Comparison of ENCODE assay signal across 1 cellular context in the genomic region with DNA sequence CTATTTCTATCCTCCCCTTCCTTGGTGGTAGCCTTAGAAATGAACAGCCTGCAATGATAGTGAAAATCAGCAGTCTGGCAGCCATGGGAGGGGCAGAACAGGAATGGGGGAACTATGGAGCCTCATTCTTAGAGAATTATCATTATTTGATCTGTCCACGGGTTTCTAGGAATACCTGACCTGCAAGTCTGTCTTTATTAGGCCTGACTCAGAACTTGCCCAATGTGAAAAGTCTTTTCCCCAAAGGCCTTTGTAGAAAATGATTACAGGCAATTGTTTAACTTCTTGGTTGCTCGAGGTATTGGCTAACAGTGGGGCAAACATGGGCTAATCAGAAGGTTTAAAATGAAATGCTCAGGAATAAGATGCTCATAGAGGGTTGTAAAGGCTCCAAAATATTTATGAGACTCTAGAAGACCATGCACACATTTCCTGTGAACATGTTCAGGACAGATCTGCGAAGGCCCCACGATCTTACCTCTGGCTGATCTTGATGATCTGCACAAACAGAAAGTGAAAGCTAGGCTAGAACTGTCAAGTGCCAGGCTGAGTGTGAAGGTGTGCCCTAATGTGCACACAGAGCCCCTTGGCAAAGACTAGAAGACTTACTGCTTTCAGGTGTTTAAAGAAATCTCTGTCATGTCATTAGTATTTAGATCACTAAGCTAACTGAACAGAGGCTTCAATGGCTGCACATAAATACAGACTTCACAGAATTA.
TF ChIP-seq lines count a peak whose summit lies in the region.

No MANE protein-coding gene starts in this region.

TF ChIP-seq in K562, 482 proteins besides CTCF, POLR2A, EP300 and RAD21:
- TF ChIP-seq TAF7 (tag; IDR thresholded peaks at IDR 0.05) = no peak
- no peak for TF ChIP-seq ZNF23 (CRISPR knock-in tag; IDR thresholded peaks at IDR 0.05)
- no peak for TF ChIP-seq DIDO1 (tag; IDR thresholded peaks at IDR 0.05; ENCODE audit: low read depth)
- no peak for TF ChIP-seq RBM39 (optimal IDR thresholded peaks at IDR 0.05; ENCODE audit: low read depth, low read length)
- TF ChIP-seq ZNF785 (CRISPR knock-in tag; IDR thresholded peaks at IDR 0.05) = no peak
- TF ChIP-seq ZNF668 (CRISPR knock-in tag; IDR thresholded peaks at IDR 0.05) = no peak
- TF ChIP-seq MEF2D (tag; conservative IDR thresholded peaks at IDR 0.05; ENCODE audit: low read depth) = no peak
- no peak for TF ChIP-seq ESRRA (IDR thresholded peaks at IDR 0.05; ENCODE audit: borderline replicate concordance, low read depth)
- no peak for TF ChIP-seq TAF1 (IDR thresholded peaks at IDR 0.05; ENCODE audit: control insufficient read depth, extremely low read depth, insufficient read depth, low read length, severe bottlenecking)
- no peak for TF ChIP-seq FUS (optimal IDR thresholded peaks at IDR 0.05; ENCODE audit: low read depth, low read length)
- TF ChIP-seq, protein P1, sequence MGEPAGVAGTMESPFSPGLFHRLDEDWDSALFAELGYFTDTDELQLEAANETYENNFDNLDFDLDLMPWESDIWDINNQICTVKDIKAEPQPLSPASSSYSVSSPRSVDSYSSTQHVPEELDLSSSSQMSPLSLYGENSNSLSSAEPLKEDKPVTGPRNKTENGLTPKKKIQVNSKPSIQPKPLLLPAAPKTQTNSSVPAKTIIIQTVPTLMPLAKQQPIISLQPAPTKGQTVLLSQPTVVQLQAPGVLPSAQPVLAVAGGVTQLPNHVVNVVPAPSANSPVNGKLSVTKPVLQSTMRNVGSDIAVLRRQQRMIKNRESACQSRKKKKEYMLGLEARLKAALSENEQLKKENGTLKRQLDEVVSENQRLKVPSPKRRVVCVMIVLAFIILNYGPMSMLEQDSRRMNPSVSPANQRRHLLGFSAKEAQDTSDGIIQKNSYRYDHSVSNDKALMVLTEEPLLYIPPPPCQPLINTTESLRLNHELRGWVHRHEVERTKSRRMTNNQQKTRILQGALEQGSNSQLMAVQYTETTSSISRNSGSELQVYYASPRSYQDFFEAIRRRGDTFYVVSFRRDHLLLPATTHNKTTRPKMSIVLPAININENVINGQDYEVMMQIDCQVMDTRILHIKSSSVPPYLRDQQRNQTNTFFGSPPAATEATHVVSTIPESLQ (CRISPR knock-in tag; IDR thresholded peaks at IDR 0.05) = no peak
- TF ChIP-seq, protein P2, sequence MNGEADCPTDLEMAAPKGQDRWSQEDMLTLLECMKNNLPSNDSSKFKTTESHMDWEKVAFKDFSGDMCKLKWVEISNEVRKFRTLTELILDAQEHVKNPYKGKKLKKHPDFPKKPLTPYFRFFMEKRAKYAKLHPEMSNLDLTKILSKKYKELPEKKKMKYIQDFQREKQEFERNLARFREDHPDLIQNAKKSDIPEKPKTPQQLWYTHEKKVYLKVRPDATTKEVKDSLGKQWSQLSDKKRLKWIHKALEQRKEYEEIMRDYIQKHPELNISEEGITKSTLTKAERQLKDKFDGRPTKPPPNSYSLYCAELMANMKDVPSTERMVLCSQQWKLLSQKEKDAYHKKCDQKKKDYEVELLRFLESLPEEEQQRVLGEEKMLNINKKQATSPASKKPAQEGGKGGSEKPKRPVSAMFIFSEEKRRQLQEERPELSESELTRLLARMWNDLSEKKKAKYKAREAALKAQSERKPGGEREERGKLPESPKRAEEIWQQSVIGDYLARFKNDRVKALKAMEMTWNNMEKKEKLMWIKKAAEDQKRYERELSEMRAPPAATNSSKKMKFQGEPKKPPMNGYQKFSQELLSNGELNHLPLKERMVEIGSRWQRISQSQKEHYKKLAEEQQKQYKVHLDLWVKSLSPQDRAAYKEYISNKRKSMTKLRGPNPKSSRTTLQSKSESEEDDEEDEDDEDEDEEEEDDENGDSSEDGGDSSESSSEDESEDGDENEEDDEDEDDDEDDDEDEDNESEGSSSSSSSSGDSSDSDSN (IDR thresholded peaks at IDR 0.05; ENCODE audit: borderline replicate concordance in 1 of 2, low read depth in 2 of 2, low read length in 2 of 2) = no peak
- no peak for TF ChIP-seq POU5F1 (IDR thresholded peaks at IDR 0.05; ENCODE audit: borderline replicate concordance, low read depth, low read length, partially characterized antibody)
- TF ChIP-seq NFRKB (IDR thresholded peaks at IDR 0.05; ENCODE audit: low read depth) = no peak
- TF ChIP-seq TCF3 (CRISPR knock-in tag; IDR thresholded peaks at IDR 0.05) = no peak
- TF ChIP-seq ZNF699 (CRISPR knock-in tag; IDR thresholded peaks at IDR 0.05; ENCODE audit: insufficient replicate concordance) = no peak
- TF ChIP-seq SAP30 (IDR thresholded peaks at IDR 0.05; ENCODE audit: borderline replicate concordance, insufficient read depth, low read depth, low read length, poor library complexity, severe bottlenecking) = no peak
- TF ChIP-seq ADNP (tag; IDR thresholded peaks at IDR 0.05) = no peak
- TF ChIP-seq, protein P3, sequence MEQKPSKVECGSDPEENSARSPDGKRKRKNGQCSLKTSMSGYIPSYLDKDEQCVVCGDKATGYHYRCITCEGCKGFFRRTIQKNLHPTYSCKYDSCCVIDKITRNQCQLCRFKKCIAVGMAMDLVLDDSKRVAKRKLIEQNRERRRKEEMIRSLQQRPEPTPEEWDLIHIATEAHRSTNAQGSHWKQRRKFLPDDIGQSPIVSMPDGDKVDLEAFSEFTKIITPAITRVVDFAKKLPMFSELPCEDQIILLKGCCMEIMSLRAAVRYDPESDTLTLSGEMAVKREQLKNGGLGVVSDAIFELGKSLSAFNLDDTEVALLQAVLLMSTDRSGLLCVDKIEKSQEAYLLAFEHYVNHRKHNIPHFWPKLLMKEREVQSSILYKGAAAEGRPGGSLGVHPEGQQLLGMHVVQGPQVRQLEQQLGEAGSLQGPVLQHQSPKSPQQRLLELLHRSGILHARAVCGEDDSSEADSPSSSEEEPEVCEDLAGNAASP (IDR thresholded peaks at IDR 0.05) = no peak
- no peak for TF ChIP-seq ZNF133 (CRISPR knock-in tag; IDR thresholded peaks at IDR 0.05)
